Comparison of ENCODE assay signal across 19 cellular contexts in genomic region chr20:24297928-24298327, GRCh38.
"Had no signal": no experiment of that assay in that cellular context is flagged by ENCODE, and none has a peak within 500 bp of the region (broad histone marks: within the 10 kb centered on the region; RNA-seq: fewer than 3 reads in every experiment).

No MANE protein-coding gene starts in this region.

- H3K27ac Mint-ChIP-seq: effector memory CD8-positive, alpha-beta T cell; natural killer cell had no signal

- H3K4me1 ChIP-seq: lower lobe of right lung, suprapubic skin, transverse colon, upper lobe of right lung, uterus had no signal

- H3K27ac ChIP-seq: lower lobe of right lung, suprapubic skin, transverse colon, upper lobe of right lung, uterus had no signal

- DNase-seq: cortex of kidney; effector memory CD8-positive, alpha-beta T cell; hypothalamus; left ventricle myocardium superior; lower lobe of right lung; natural killer cell; stimulated activated CD4-positive, alpha-beta T cell treated with anti-CD3 and anti-CD28 coated beads, Interleukin-12 subunit alpha, Interleukin-12 subunit beta, amount 100 ng/mL, for 4 hours; stimulated activated CD4-positive, alpha-beta T cell treated with anti-CD3 and anti-CD28 coated beads, Interleukin-1b, Interleukin-23, amount 100 ng/mL, for 48 hours; stimulated activated CD4-positive, alpha-beta T cell treated with anti-CD3 and anti-CD28 coated beads, Interleukin-4, amount 100 ng/mL, for 1 hour; stimulated activated CD8-positive, alpha-beta memory T cell treated with anti-CD3 and anti-CD28 coated beads, Interleukin-4, amount 100 ng/mL, for 48 hours; stimulated activated naive CD4-positive, alpha-beta T cell; stimulated activated naive CD8-positive, alpha-beta T cell treated with anti-CD3 and anti-CD28 coated beads, Interleukin-15, amount 100 ng/mL, for 72 hours; transverse colon; upper lobe of right lung; uterus had no signal

- H3K27me3 ChIP-seq: suprapubic skin, uterus had no signal

- H3K36me3 Mint-ChIP-seq: natural killer cell had no signal

- H3K27me3 Mint-ChIP-seq: stimulated activated naive CD8-positive, alpha-beta T cell treated with anti-CD3 and anti-CD28 coated beads, Interleukin-15, amount 100 ng/mL, for 72 hours had no signal

- H3K9me3 Mint-ChIP-seq: effector memory CD8-positive, alpha-beta T cell; natural killer cell; neural crest cell; stimulated activated naive CD8-positive, alpha-beta T cell treated with anti-CD3 and anti-CD28 coated beads, Interleukin-15, amount 100 ng/mL, for 72 hours had no signal

- ATAC-seq: effector memory CD8-positive, alpha-beta T cell; left ventricle myocardium superior; lower lobe of right lung; natural killer cell; sciatic nerve; stimulated activated naive CD8-positive, alpha-beta T cell treated with anti-CD3 and anti-CD28 coated beads, Interleukin-15, amount 100 ng/mL, for 72 hours; upper lobe of right lung had no signal

- H3K9me3 ChIP-seq: lower lobe of right lung, suprapubic skin, transverse colon, upper lobe of right lung, uterus had no signal

- H3K4me2 ChIP-seq: smooth muscle cell had no signal

- H3K4me3 ChIP-seq: lower lobe of right lung, smooth muscle cell, suprapubic skin, transverse colon, upper lobe of right lung, uterus had no signal

- H3K4me3 Mint-ChIP-seq: effector memory CD8-positive, alpha-beta T cell; natural killer cell; neural crest cell; stimulated activated naive CD8-positive, alpha-beta T cell treated with anti-CD3 and anti-CD28 coated beads, Interleukin-15, amount 100 ng/mL, for 72 hours had no signal

- H3K4me1 Mint-ChIP-seq: natural killer cell; stimulated activated naive CD8-positive, alpha-beta T cell treated with anti-CD3 and anti-CD28 coated beads, Interleukin-15, amount 100 ng/mL, for 72 hours had no signal

- H3K36me3 ChIP-seq: lower lobe of right lung, suprapubic skin, transverse colon, upper lobe of right lung, uterus had no signal
